In the genomic region with DNA sequence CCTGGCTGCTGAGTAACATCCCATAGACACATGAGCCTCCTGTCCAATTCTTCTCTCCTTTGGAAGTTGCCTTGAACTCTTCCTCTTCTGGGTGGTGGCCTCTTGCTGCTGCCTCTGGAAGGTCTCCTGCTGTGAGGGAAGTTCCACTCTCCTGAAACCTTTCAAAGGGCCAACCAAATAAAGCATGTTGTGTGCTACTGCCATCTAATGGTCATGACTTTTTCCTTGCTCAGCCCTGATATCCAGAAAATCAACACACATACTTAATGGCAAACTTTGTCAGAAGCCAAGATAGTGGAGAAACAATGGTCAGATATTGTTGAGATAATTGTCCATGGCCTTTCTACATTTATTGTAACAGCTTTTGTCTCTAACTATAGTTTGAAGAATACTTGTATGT, we compare ENCODE assay signal across 8 cellular contexts. TPM values are rescaled to one million over a fixed set of nuclear protein-coding genes. Genes with fewer than 3 reads are reported as not detected.
DNase-seq lines count a peak whose midpoint lies in the region; ATAC-seq, FAIRE-seq and TF ChIP-seq lines count a peak whose summit lies in the region.

No MANE protein-coding gene starts in this region.

- CTCF ChIA-PET in SK-N-SH (lab: Yijun Ruan, JAX) = interaction anchor here (0.8 to 1.5 kb wide), 4 partner anchors 9 to 111 kb away, joined by 3 to 4 read pairs (median 3); no protein-coding TSS in a partner anchor

- TF ChIP-seq EP300 in SK-N-SH (IDR thresholded peaks at IDR 0.05; ENCODE audit: borderline replicate concordance in 1 of 2, low read depth in 1 of 2, low read length in 1 of 2) = no peak

- no peak overlapping the region for H3K27ac ChIP-seq in SK-N-SH (ENCODE audit: low read depth in 2 of 2, low read length in 1 of 2)
- no peak overlapping the region for H3K27ac ChIP-seq in kidney (ENCODE audit: low read depth in 2 of 2, low read length in 2 of 2)
- no peak overlapping the region for H3K27ac ChIP-seq in uterus

- H3K4me2 ChIP-seq in SK-N-SH = no peak overlapping the region

- no peaks in the 10 kb centered on the region for H3K9me3 ChIP-seq in BE2C
- H3K9me3 ChIP-seq in SK-N-SH = no peaks in the 10 kb centered on the region
- no peaks in the 10 kb centered on the region for H3K9me3 ChIP-seq in kidney (ENCODE audit: control insufficient read depth in 1 of 2, low read length in 2 of 2)
- no peaks in the 10 kb centered on the region for H3K9me3 ChIP-seq in uterus

- H3K4me1 ChIP-seq in BE2C = no peaks in the 10 kb centered on the region
- H3K4me1 ChIP-seq in SK-N-SH (ENCODE audit: control insufficient read depth in 1 of 2, insufficient read depth in 2 of 2, low read depth in 1 of 2, low read length in 1 of 2) = no peaks in the 10 kb centered on the region
- no peaks in the 10 kb centered on the region for H3K4me1 ChIP-seq in kidney (ENCODE audit: control insufficient read depth in 1 of 2, insufficient read depth in 1 of 2, low read depth in 1 of 2, low read length in 2 of 2)
- no peaks in the 10 kb centered on the region for H3K4me1 ChIP-seq in uterus

- POLR2A ChIA-PET in SK-N-SH (lab: Yijun Ruan, JAX) = no interaction called here

- H3K9ac ChIP-seq in SK-N-SH (no peak overlapping the region), kidney (ENCODE audit: low read length in 2 of 2) (no peak overlapping the region)

- DNase-seq in BE2C (no peak), H4 (ENCODE audit: low spot score) (peak; percentile 20), SK-N-SH (no peak), kidney (no peak), NCI-H2171 (lab: John Stamatoyannopoulos, UW) (no peak), uterus (no peak)

- H3K4me3 ChIP-seq in BE2C (ENCODE audit: low read depth, low read length) (no peak overlapping the region), SK-N-SH (ENCODE audit: low read depth in 2 of 2, low read length in 1 of 2) (no peak overlapping the region), kidney (ENCODE audit: low read length in 2 of 2) (no peak overlapping the region), uterus (no peak overlapping the region)

- no peaks in the 10 kb centered on the region for H3K9me2 ChIP-seq in SK-N-SH

- H3F3A ChIP-seq in SK-N-SH (replicated peaks; ENCODE audit: insufficient read depth) = no peaks in the 10 kb centered on the region

- TF ChIP-seq POLR2A in uterus (IDR thresholded peaks at IDR 0.05) = no peak

- TF ChIP-seq RAD21 in SK-N-SH (IDR thresholded peaks at IDR 0.05; ENCODE audit: low read length) = peak; percentile 59

- H3K27me3 ChIP-seq in BE2C (no peaks in the 10 kb centered on the region), SK-N-SH (ENCODE audit: insufficient read depth) (peaks cover 2% of the 10 kb centered on the region; the same call in 1 of the 2 replicates), uterus (no peaks in the 10 kb centered on the region)

- no peak overlapping the region for H2AFZ ChIP-seq in SK-N-SH (ENCODE audit: low read depth)

- no peaks in the 10 kb centered on the region for H4K20me1 ChIP-seq in SK-N-SH (ENCODE audit: insufficient read depth)

- H3K79me2 ChIP-seq in SK-N-SH (ENCODE audit: insufficient read depth) = no peaks in the 10 kb centered on the region

- ATAC-seq in HG02763 (IDR thresholded peaks at IDR 0.05; ENCODE audit: unreplicated experiment) (no peak), HG03565 (IDR thresholded peaks at IDR 0.05; ENCODE audit: unreplicated experiment) (no peak)

- peak; percentile 89 for FAIRE-seq in kidney (lab: Jason Lieb, UNC)

- H3K36me3 ChIP-seq in BE2C = no peaks in the 10 kb centered on the region
- H3K36me3 ChIP-seq in SK-N-SH (replicated peaks in 1 of 2; ENCODE audit: control insufficient read depth in 1 of 2, insufficient read depth in 2 of 2, low read length in 1 of 2) = no peaks in the 10 kb centered on the region
- H3K36me3 ChIP-seq in kidney (ENCODE audit: control insufficient read depth in 1 of 2, insufficient read depth in 2 of 2, low read length in 2 of 2) = no peaks in the 10 kb centered on the region
- no peaks in the 10 kb centered on the region for H3K36me3 ChIP-seq in uterus

- TF ChIP-seq CTCF in BE2C (IDR thresholded peaks at IDR 0.05; ENCODE audit: low read depth, low read length) = peak; percentile 54
- TF ChIP-seq CTCF in SK-N-SH (IDR thresholded peaks at IDR 0.05) = peak; percentile 64
- peak; percentile 28 for TF ChIP-seq CTCF in kidney (IDR thresholded peaks at IDR 0.05; ENCODE audit: borderline replicate concordance, extremely low read depth, insufficient read depth)
- TF ChIP-seq CTCF in uterus (IDR thresholded peaks at IDR 0.05) = peak in 1 of 4 experiments; percentile 36

- intact Hi-C loops in kidney (cut with DNase I) (loop anchor here (10.0 kb wide), 1 partner anchor 105 kb away; no protein-coding TSS in a partner anchor), uterus (cut with DNase I; ENCODE audit: low total_unique reads) (no loop called here)

TF ChIP-seq in SK-N-SH, 30 proteins besides CTCF, POLR2A, EP300 and RAD21:
- TF ChIP-seq JUND (IDR thresholded peaks at IDR 0.05) = no peak
- TF ChIP-seq, protein P1, sequence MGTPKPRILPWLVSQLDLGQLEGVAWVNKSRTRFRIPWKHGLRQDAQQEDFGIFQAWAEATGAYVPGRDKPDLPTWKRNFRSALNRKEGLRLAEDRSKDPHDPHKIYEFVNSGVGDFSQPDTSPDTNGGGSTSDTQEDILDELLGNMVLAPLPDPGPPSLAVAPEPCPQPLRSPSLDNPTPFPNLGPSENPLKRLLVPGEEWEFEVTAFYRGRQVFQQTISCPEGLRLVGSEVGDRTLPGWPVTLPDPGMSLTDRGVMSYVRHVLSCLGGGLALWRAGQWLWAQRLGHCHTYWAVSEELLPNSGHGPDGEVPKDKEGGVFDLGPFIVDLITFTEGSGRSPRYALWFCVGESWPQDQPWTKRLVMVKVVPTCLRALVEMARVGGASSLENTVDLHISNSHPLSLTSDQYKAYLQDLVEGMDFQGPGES (IDR thresholded peaks at IDR 0.05; ENCODE audit: low read depth, low read length) = no peak
- TF ChIP-seq SMC3 (IDR thresholded peaks at IDR 0.05; ENCODE audit: low read depth, low read length) = peak; percentile 35

RNA-seq across cellular contexts. Expression of a gene that starts 19.1 kb away (rescaled TPM):
- polyA plus RNA-seq in BE2C (2012; ENCODE audit: insufficient read depth, insufficient read length, low read depth) = 1.8 TPM
- total RNA-seq in H4 (2014; rRNA removed; shearing (Covaris generic)) = 2.3 and 3.2 TPM in 2 replicates
- 0.84 and 0.86 TPM in 2 replicates for polyA plus RNA-seq in SK-N-SH (2012; rRNA removed)
- polyA plus RNA-seq in SK-N-SH (2012; cell fraction: cytosol; rRNA removed) = 0.66 and 0.88 TPM in 2 replicates
- 1.2 and 1.3 TPM in 2 replicates for polyA plus RNA-seq in SK-N-SH (2012; cell fraction: nucleus; rRNA removed)
- total RNA-seq in kidney = 7.7 TPM
- 1.2 TPM for polyA plus RNA-seq in kidney (ENCODE audit: insufficient read depth, low read depth, low replicate concordance)
- 10 to 100 TPM in 2 of 4 donors, 1 to 10 TPM in 2; 4.4 to 19.9 (median 12.1) TPM for total RNA-seq in uterus
